ENCODE assay signal across 1 cellular context in the genomic region with DNA sequence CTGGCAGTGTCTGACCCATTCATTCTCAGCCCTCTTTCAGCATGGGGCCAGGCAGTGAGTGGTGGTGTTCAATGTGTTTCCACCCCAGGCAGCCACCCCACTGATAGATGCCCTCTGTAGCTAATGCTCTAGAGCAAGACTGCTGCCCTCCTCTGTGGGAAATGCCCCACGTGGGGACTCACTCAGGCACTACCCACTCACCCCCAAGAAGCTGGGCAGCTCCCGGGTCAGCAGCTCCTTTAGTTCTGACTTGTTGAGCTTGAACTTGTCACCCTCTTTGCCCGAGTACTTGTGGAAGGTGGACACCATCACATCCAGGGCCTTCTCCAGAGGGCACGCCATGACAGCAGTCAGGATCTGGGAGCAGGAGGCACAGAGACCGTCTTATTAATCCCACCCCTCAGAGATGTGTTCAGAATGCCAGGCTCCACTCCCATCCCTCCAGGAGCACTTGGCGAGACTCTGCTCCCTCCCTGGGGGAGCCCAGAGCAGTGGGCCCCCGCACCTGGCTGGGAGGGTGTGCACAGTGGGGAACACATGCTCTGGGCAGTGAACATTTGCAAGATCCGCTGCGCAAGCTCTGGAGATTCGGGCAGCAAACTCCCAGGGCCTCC.
TF ChIP-seq lines count a peak whose summit lies in the region.

No MANE protein-coding gene starts in this region.

TF ChIP-seq in endothelial cell of umbilical vein, 7 proteins besides CTCF, POLR2A, EP300 and RAD21 (continued from another document):
- TF ChIP-seq POLR2AphosphoS5 (IDR thresholded peaks at IDR 0.05; ENCODE audit: insufficient read depth, low read depth, low read length) (no peak), JUN (IDR thresholded peaks at IDR 0.05; ENCODE audit: borderline replicate concordance, insufficient read depth, insufficient read length, low read depth) (no peak), EZH2 (IDR thresholded peaks at IDR 0.05; ENCODE audit: borderline replicate concordance, low read depth, low read length, severe bottlenecking) (no peak), MYC (IDR thresholded peaks at IDR 0.05; ENCODE audit: low read depth, low read length) (no peak), GATA2 (IDR thresholded peaks at IDR 0.05; ENCODE audit: insufficient read depth, insufficient read length, low read depth, low read length) (no peak), FOS (IDR thresholded peaks at IDR 0.05; ENCODE audit: borderline replicate concordance, insufficient read depth, low read length) (no peak)
